ENCODE assay signal across 27 cellular contexts in the genomic region with DNA sequence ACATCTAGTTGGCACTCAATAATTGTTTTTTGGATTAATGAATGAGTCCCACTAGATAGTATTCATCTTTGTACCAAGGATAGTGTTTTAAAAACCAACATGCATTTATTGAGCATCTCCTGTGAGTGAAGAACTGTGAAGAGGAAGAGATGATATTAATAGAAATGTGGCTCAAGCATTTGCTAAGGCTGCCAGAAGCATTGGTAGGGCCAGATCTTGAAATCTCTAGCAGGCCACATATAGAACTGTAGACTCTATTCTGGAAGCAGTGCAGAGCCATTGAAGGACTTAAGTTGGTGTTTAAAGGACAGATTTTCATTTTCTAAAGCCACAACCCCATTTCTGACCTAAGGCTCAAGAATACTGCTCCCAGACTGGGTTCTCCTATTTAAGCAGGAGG.
DNase-seq lines count a peak whose midpoint lies in the region; ATAC-seq and TF ChIP-seq lines count a peak whose summit lies in the region.
"Had no signal": no experiment of that assay in that cellular context is flagged by ENCODE, and none has a peak within 500 bp of the region (broad histone marks: within the 10 kb centered on the region; RNA-seq: fewer than 3 reads in every experiment).

No MANE protein-coding gene starts in this region.

- H3K9me2 ChIP-seq in MM.1S (replicated peaks; ENCODE audit: insufficient read depth, low read length) = no peaks in the 10 kb centered on the region

- no peaks in the 10 kb centered on the region for H3K36me3 ChIP-seq in MM.1S (replicated peaks; ENCODE audit: insufficient read depth, low read length)
- H3K36me3 ChIP-seq: BE2C; BLaER1; BLaER1 treated with 17β-estradiol and CSF1 and Interleukin-3, amounts not matched to agents 10 nM and 100 nM had no signal

- no peak overlapping the region for H3K4me3 ChIP-seq in MM.1S (ENCODE audit: low read length)
- H3K4me3 ChIP-seq: A549; BLaER1; BLaER1 treated with 17β-estradiol and CSF1 and Interleukin-3, amounts not matched to agents 10 nM and 100 nM had no signal

- no peak overlapping the region; the same call in 1 of the 2 replicates for H3K27ac ChIP-seq in MM.1S (ENCODE audit: low read length)
- H3K27ac ChIP-seq: 22Rv1; A549; BLaER1; BLaER1 treated with 17β-estradiol and CSF1 and Interleukin-3, amounts not matched to agents 10 nM and 100 nM; C4-2B had no signal

- H3K4me2 ChIP-seq in MM.1S (ENCODE audit: low read depth, low read length) = no peak overlapping the region
- H3K4me2 ChIP-seq: A549; BLaER1; BLaER1 treated with 17β-estradiol and CSF1 and Interleukin-3, amounts not matched to agents 10 nM and 100 nM had no signal

- no peaks in the 10 kb centered on the region for H3K79me2 ChIP-seq in MM.1S (ENCODE audit: low read length)

- no peak for ATAC-seq in GM21576 (IDR thresholded peaks at IDR 0.05; ENCODE audit: unreplicated experiment)
- ATAC-seq: A549; CD8-positive, alpha-beta T cell had no signal

- no peaks in the 10 kb centered on the region for H3K27me3 ChIP-seq in MM.1S (replicated peaks; ENCODE audit: insufficient read depth, low read length)
- H3K27me3 ChIP-seq: BE2C; BLaER1; BLaER1 treated with 17β-estradiol and CSF1 and Interleukin-3, amounts not matched to agents 10 nM and 100 nM had no signal

- H3K9me3 ChIP-seq in MM.1S (replicated peaks; ENCODE audit: insufficient read depth, low read length) = no peaks in the 10 kb centered on the region
- H3K9me3 ChIP-seq: A549, BE2C, Caco-2 had no signal

- no peak overlapping the region for H3K9ac ChIP-seq in MM.1S (ENCODE audit: low read length)
- H3K9ac ChIP-seq: BLaER1; BLaER1 treated with 17β-estradiol and CSF1 and Interleukin-3, amounts not matched to agents 10 nM and 100 nM had no signal

- peak; percentile 7 for DNase-seq in MM.1S
- DNase-seq: 8988T; ACHN; AML-193; BE2C; C1 segment of cervical spinal cord; Caco-2; Calu3; CD4-positive, alpha-beta memory T cell; CD4-positive, alpha-beta T cell; CD4-positive, CD25-positive, alpha-beta regulatory T cell; CD8-positive, alpha-beta memory T cell; CD8-positive, alpha-beta T cell; COR-L47; DMS 273 treated with DMSO at 0.1 percent for 48 hours; DMS153; DMS53; DMS79; DMS79 treated with DMSO at 0.1 percent for 48 hours; DND-41; EL had no signal

- no peak for TF ChIP-seq CTCF in MM.1S (IDR thresholded peaks at IDR 0.05; ENCODE audit: low read length)

- H3K4me1 ChIP-seq in MM.1S (ENCODE audit: low read length) = peaks cover 4% of the 10 kb centered on the region
- H3K4me1 ChIP-seq: A549; BE2C; BLaER1; BLaER1 treated with 17β-estradiol and CSF1 and Interleukin-3, amounts not matched to agents 10 nM and 100 nM; Caco-2 had no signal

- H4K20me1 ChIP-seq in MM.1S (ENCODE audit: insufficient read depth, low read length) = no peaks in the 10 kb centered on the region
- H4K20me1 ChIP-seq: BLaER1; BLaER1 treated with 17β-estradiol and CSF1 and Interleukin-3, amounts not matched to agents 10 nM and 100 nM had no signal

- no peak overlapping the region for H2AFZ ChIP-seq in MM.1S (ENCODE audit: low read length)

- H3F3A ChIP-seq in MM.1S (ENCODE audit: insufficient read depth, low read length) = no peaks in the 10 kb centered on the region
